Comparison of ENCODE assay signal across 14 cellular contexts in the genomic region with DNA sequence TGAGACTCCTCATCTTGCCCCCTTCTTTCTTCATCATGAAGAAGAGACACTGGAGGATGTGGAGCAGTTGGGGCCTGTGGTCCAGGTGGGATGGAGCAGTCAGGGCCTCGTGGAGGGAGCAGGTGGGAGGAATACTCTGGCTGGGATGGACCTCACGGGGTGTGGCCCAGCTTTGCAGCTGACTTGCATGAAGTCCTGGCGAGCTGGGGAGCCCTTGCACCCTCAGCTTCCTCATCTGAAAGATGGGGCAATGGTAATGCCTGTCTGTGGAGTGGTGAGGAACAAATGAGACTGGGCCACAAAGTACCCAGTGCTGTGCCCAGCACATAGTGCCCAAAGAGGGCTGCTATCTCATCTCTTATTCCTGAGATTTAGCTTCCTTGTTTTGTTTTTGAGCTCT.
A peak's percentile ranks its signal among the peaks of the same experiment; 100 is the strongest.
DNase-seq lines count a peak whose midpoint lies in the region; ATAC-seq, FAIRE-seq and TF ChIP-seq lines count a peak whose summit lies in the region.
"Had no signal": no experiment of that assay in that cellular context is flagged by ENCODE, and none has a peak within 500 bp of the region (broad histone marks: within the 10 kb centered on the region; RNA-seq: fewer than 3 reads in every experiment).

No MANE protein-coding gene starts in this region.

- H3K27ac ChIP-seq in IMR-90 (ENCODE audit: insufficient read depth, low read length), result peak overlapping the region; percentile 24; the same call in 1 of the 2 replicates
- peak overlapping the region; percentile 91 for H3K27ac ChIP-seq in cingulate gyrus (ENCODE audit: low read depth, low read length)
- H3K27ac ChIP-seq in mesodermal cell (ENCODE audit: low read depth, low read length, severe bottlenecking), result peak overlapping the region; percentile 29
- peak overlapping the region; percentile 76 to 94 (median 93) for H3K27ac ChIP-seq in stomach

- no peak overlapping the region for H3K23ac ChIP-seq in IMR-90 (ENCODE audit: low read depth, low read length)

- in situ Hi-C loops in IMR-90 (cut with MboI; ENCODE audit: low sequenced_read_pairs), result no loop called here

- no peak overlapping the region for H3K4me3 ChIP-seq in IMR-90 (ENCODE audit: insufficient read depth, low read depth, low read length)
- H3K4me3 ChIP-seq in mesodermal cell (ENCODE audit: extremely low read depth, insufficient read depth, low read length, poor library complexity, severe bottlenecking), result peak overlapping the region; percentile 3
- H3K4me3 ChIP-seq in stomach, result peak overlapping the region in 2 of 4 donors; percentile 52 to 53
- H3K4me3 ChIP-seq: K562 had no signal

- no peak overlapping the region for H2AFZ ChIP-seq in IMR-90 (replicated peaks; ENCODE audit: low read length, poor library complexity)

- no TSS peak for BruUV-seq in IMR-90 (replicated peaks; lab: Mats Ljungman, UMichigan)

- CTCF ChIA-PET in IMR-90 (lab: Yijun Ruan, JAX), result interaction anchor here (0.6 to 0.7 kb wide), 2 partner anchors 49 to 806 kb away, joined by 3 to 6 read pairs; no protein-coding TSS in a partner anchor

- H3K27me3 ChIP-seq in IMR-90 (ENCODE audit: control insufficient read depth, insufficient read depth, low read length), result no peaks in the 10 kb centered on the region
- H3K27me3 ChIP-seq in stomach, result no peaks in the 10 kb centered on the region
- H3K27me3 ChIP-seq: brain microvascular endothelial cell had no signal

- FAIRE-seq in urothelium cell line (lab: Jason Lieb, UNC), result no peak
- FAIRE-seq: K562 had no signal

- TF ChIP-seq POLR2A in IMR-90 (IDR thresholded peaks at IDR 0.05; ENCODE audit: low read depth, low read length) (no peak), stomach (IDR thresholded peaks at IDR 0.05) (no peak)

- H3K9me3 ChIP-seq in IMR-90 (ENCODE audit: control insufficient read depth, insufficient read depth, low read length) (no peaks in the 10 kb centered on the region), mesodermal cell (ENCODE audit: control insufficient read depth, low read length) (no peaks in the 10 kb centered on the region), stomach (no peaks in the 10 kb centered on the region)

- intact Hi-C loops in IMR-90 (cut with micrococcal nuclease) (no loop called here), stomach (cut with DNase I; ENCODE audit: low total_unique reads) (no loop called here)

- H2BK15ac ChIP-seq in IMR-90 (ENCODE audit: low read depth, low read length), result peak overlapping the region; percentile 37; the same call in 1 of the 3 replicates

- H3K18ac ChIP-seq in IMR-90 (ENCODE audit: low read depth, low read length), result 0 out of 2 replicates have a peak overlapping the region, but pooled peaks have one; percentile 11

- H3K9me1 ChIP-seq in IMR-90 (ENCODE audit: insufficient read depth, low read length), result peaks cover 30% of the 10 kb centered on the region

- H3K9ac ChIP-seq in IMR-90 (ENCODE audit: low read depth, low read length), result no peak overlapping the region; the same call in 1 of the 2 replicates

- H4K20me1 ChIP-seq in IMR-90 (ENCODE audit: insufficient read depth, low read length), result peaks cover 31% of the 10 kb centered on the region

- no peak for TF ChIP-seq CTCF in IMR-90 (conservative IDR thresholded peaks at IDR 0.05; ENCODE audit: low read depth, low read length)
- no peak for TF ChIP-seq CTCF in stomach (IDR thresholded peaks at IDR 0.05)

- peak overlapping the region; percentile 41; the same call in 1 of the 2 replicates for H2AK5ac ChIP-seq in IMR-90 (ENCODE audit: low read depth, low read length)

- H4K5ac ChIP-seq in IMR-90 (ENCODE audit: low read depth, low read length), result peak overlapping the region; percentile 36; the same call in 1 of the 2 replicates

- H2BK120ac ChIP-seq in IMR-90 (ENCODE audit: low read depth, low read length), result peak overlapping the region; percentile 53

- H3K4ac ChIP-seq in IMR-90 (ENCODE audit: low read depth, low read length), result peak overlapping the region; percentile 68

- peak overlapping the region; percentile 40 for H2BK5ac ChIP-seq in IMR-90 (ENCODE audit: low read depth, low read length, poor library complexity, severe bottlenecking)

- peak overlapping the region; percentile 30; the same call in 1 of the 2 replicates for H3K4me2 ChIP-seq in IMR-90 (ENCODE audit: low read depth, low read length)

- peak overlapping the region; percentile 75 for H2AK9ac ChIP-seq in IMR-90 (replicated peaks; ENCODE audit: low read depth, low read length, poor library complexity)

- peak overlapping the region; percentile 47 for H3K14ac ChIP-seq in IMR-90 (replicated peaks; ENCODE audit: low read depth, low read length)

- DNase-seq in IMR-90, result no peak
- no peak for DNase-seq in stomach
- DNase-seq in NCI-H1417 treated with DMSO at 0.1 percent for 48 hours (lab: John Stamatoyannopoulos, UW), result no peak
- no peak for DNase-seq in urothelium cell line (ENCODE audit: low spot score)
- DNase-seq: activated CD8-positive, alpha-beta memory T cell treated with anti-CD3 and anti-CD28 coated beads, Interleukin-2, amount 50 U/mL, for 48 hours; GOT3; NCI-H187 treated with DMSO at 0.1 percent for 48 hours; stimulated activated naive CD4-positive, alpha-beta T cell treated with Interleukin-2 at 50 U/mL for 16 hours had no signal

- H3K79me1 ChIP-seq in IMR-90 (ENCODE audit: low read depth in 1 of 2, low read length in 2 of 2), result peaks cover 11 to 80% of the 10 kb centered on the region in 2 experiments; a peak in 3 of 4 replicates

- 100% methylated on average over 1 of the region's 3 CpGs; no CpG with 5 or more reads in 1 of the 2 experiments for WGBS in IMR-90 (ENCODE audit: extremely low coverage in 2 of 2, insufficient read length in 1 of 2), 2 experiments
- 50 to 85% methylated on average over 1 to 3 of the region's 3 CpGs for WGBS in mesodermal cell (ENCODE audit: insufficient coverage in 2 of 2), 2 experiments
- 30 to 43% (median 42%) methylated on average over 2 to 3 of the region's 3 CpGs for WGBS in stomach, 5 donors

- no peak for TF ChIP-seq RAD21 in IMR-90 (IDR thresholded peaks at IDR 0.05; ENCODE audit: low read length)

- POLR2A ChIA-PET in IMR-90 (lab: Charles Lee; ENCODE audit: unreplicated experiment), result no interaction called here

- H3K4me1 ChIP-seq in IMR-90 (ENCODE audit: control insufficient read depth, insufficient read depth, low read length), result peaks cover 34% of the 10 kb centered on the region
- H3K4me1 ChIP-seq in mesodermal cell (ENCODE audit: control insufficient read depth, insufficient read depth, low read length, poor library complexity, severe bottlenecking), result peaks cover 70% of the 10 kb centered on the region
- H3K4me1 ChIP-seq in stomach, result peaks cover 87 to 99% (median 95%) of the 10 kb centered on the region in 4 donors

- peak overlapping the region; percentile 72 for H4K91ac ChIP-seq in IMR-90 (ENCODE audit: insufficient read depth, low read depth, low read length)

- ATAC-seq in IMR-90 (ENCODE audit: low read depth), result no peak
- ATAC-seq in GM18502 (IDR thresholded peaks at IDR 0.05; ENCODE audit: poor library complexity, unreplicated experiment), result no peak
- no peak for ATAC-seq in GM19351 (IDR thresholded peaks at IDR 0.05; ENCODE audit: unreplicated experiment)

- 0 out of 2 replicates have a peak overlapping the region, but pooled peaks have one; percentile 5 for H3K56ac ChIP-seq in IMR-90 (ENCODE audit: extremely low read depth, insufficient read depth, low read length)

- peak overlapping the region; percentile 36 to 76; a peak in 3 of 4 replicates for H4K8ac ChIP-seq in IMR-90 (ENCODE audit: low read depth in 2 of 2, low read length in 2 of 2)

- dilution Hi-C loops in IMR-90 (cut with HindIII; ENCODE audit: low sequenced_read_pairs, unreplicated experiment), result no loop called here

- H3K36me3 ChIP-seq in IMR-90 (ENCODE audit: control insufficient read depth, insufficient read depth, low read length), result no peaks in the 10 kb centered on the region
- H3K36me3 ChIP-seq in mesodermal cell (ENCODE audit: control insufficient read depth, insufficient read depth, low read length), result peaks cover 11% of the 10 kb centered on the region
- no peaks in the 10 kb centered on the region for H3K36me3 ChIP-seq in stomach
- H3K36me3 ChIP-seq: brain microvascular endothelial cell had no signal

- peak overlapping the region; percentile 17; the same call in 1 of the 2 replicates for H2BK20ac ChIP-seq in IMR-90 (ENCODE audit: low read depth, low read length)

- no peak for TF ChIP-seq EP300 in stomach (IDR thresholded peaks at IDR 0.05)

TF ChIP-seq in IMR-90, 13 proteins besides CTCF, POLR2A, EP300 and RAD21:
- no peak for TF ChIP-seq MAFK (IDR thresholded peaks at IDR 0.05; ENCODE audit: low read depth, low read length)
- TF ChIP-seq MXI1 (IDR thresholded peaks at IDR 0.05; ENCODE audit: borderline replicate concordance, low read depth, low read length), result no peak

Comparison
In these comparisons a context has a peak if more than half of its experiments do, and no peak if none do; other contexts are left out.
1. H3K27ac ChIP-seq: peak in every context shown above with its lines; median percentile 93 in stomach; 91 in cingulate gyrus; 29 in mesodermal cell; 24 in IMR-90.